13 cellular contexts compared by ENCODE assay signal in the genomic region with DNA sequence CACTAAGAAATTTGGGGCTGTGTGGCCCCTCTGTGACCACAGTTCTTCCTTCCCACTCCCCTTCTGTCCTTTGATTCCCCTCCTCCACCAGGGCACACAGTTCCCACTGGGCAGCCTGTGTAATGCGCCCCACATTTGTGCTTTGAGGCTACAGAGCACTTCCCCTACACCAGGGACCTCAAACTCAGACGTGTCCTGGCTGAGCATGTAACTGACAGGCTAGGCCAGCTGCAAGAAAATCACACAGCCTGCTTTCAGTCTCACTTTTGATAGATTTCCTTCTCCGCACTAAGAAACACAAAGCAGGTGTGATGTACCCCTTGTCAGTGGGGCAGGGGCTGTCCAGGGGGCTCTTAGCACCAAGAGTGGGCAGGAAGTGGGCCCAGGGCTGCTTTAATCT.
DNase-seq lines count a peak whose midpoint lies in the region; ATAC-seq, FAIRE-seq and TF ChIP-seq lines count a peak whose summit lies in the region.
"Had no signal": no experiment of that assay in that cellular context is flagged by ENCODE, and none has a peak within 500 bp of the region (broad histone marks: within the 10 kb centered on the region; RNA-seq: fewer than 3 reads in every experiment).

No MANE protein-coding gene starts in this region.

- TF ChIP-seq CTCF in VCaP (conservative IDR thresholded peaks at IDR 0.05) = no peak

- ATAC-seq in GM21526 (IDR thresholded peaks at IDR 0.05; ENCODE audit: low FRiP score, unreplicated experiment) = peak; percentile 53
- ATAC-seq in HG03095 (IDR thresholded peaks at IDR 0.05; ENCODE audit: unreplicated experiment) = peak; percentile 45

- no peak for DNase-seq in GM18507 (ENCODE audit: extremely low spot score, insufficient read length, low read depth)
- no peak for DNase-seq in SHP77 (lab: John Stamatoyannopoulos, UW)
- DNase-seq in NK-92 treated with Interleukin-12 subunit alpha and Interleukin-12 subunit beta, amount 100 ng/mL, for 24 hours (lab: John Stamatoyannopoulos, UW) = no peak
- no peak for DNase-seq in stimulated activated CD4-positive, alpha-beta T cell treated with anti-CD3 and anti-CD28 coated beads, Interleukin-4, amount 100 ng/mL, for 24 hours
- DNase-seq in NCI-H146 treated with DMSO at 0.1 percent for 48 hours (lab: John Stamatoyannopoulos, UW; ENCODE audit: unreplicated experiment) = no peak
- DNase-seq: AML-193; NCI-H510A; stimulated activated CD4-positive, alpha-beta T cell treated with anti-CD3 and anti-CD28 coated beads, Interleukin-1b, Interleukin-23, amount 100 ng/mL, for 48 hours; stimulated activated CD8-positive, alpha-beta memory T cell treated with anti-CD3 and anti-CD28 coated beads, Interleukin-4, amount 100 ng/mL, for 48 hours had no signal

- H3K27ac ChIP-seq in VCaP = peak overlapping the region; percentile 84
- H3K27ac ChIP-seq: cardiac muscle cell had no signal

- peak; percentile 84 for FAIRE-seq in GM18507 (lab: Jason Lieb, UNC)
